ENCODE assay signal across 1 cellular context in the genomic region with DNA sequence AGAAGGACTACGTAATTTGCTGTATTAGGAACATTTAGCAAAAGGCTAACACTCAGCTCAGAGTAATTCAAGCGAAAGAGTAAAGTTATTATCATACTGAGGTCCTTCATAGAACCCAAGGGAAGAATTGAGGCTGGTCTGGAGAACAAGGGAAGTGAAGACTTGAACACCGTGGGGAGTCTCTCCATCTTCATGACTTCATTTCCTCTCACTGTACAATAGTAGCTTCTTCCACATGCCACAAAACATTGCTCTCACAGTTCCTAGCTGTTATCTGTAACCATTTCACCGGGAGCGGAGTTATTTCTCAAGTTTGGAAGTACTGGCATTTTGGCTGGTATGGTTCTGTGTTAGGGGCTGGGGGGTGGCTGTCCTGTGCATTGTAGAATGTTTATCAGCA.
TF ChIP-seq lines count a peak whose summit lies in the region.

No MANE protein-coding gene starts in this region.

TF ChIP-seq in WTC11, 78 proteins besides CTCF, POLR2A, EP300 and RAD21 (continued from another document):
- TF ChIP-seq, protein P1, sequence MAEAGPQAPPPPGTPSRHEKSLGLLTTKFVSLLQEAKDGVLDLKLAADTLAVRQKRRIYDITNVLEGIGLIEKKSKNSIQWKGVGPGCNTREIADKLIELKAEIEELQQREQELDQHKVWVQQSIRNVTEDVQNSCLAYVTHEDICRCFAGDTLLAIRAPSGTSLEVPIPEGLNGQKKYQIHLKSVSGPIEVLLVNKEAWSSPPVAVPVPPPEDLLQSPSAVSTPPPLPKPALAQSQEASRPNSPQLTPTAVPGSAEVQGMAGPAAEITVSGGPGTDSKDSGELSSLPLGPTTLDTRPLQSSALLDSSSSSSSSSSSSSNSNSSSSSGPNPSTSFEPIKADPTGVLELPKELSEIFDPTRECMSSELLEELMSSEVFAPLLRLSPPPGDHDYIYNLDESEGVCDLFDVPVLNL (CRISPR knock-in tag; IDR thresholded peaks at IDR 0.05; ENCODE audit: borderline replicate concordance, low read depth) = no peak
- no peak for TF ChIP-seq ZNF416 (CRISPR knock-in tag; IDR thresholded peaks at IDR 0.05)
- TF ChIP-seq, protein P2, sequence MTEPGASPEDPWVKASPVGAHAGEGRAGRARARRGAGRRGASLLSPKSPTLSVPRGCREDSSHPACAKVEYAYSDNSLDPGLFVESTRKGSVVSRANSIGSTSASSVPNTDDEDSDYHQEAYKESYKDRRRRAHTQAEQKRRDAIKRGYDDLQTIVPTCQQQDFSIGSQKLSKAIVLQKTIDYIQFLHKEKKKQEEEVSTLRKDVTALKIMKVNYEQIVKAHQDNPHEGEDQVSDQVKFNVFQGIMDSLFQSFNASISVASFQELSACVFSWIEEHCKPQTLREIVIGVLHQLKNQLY (CRISPR knock-in tag; IDR thresholded peaks at IDR 0.05) = no peak
- TF ChIP-seq ZNF317 (CRISPR knock-in tag; IDR thresholded peaks at IDR 0.05; ENCODE audit: borderline replicate concordance, low read depth) = no peak
